1 cellular context compared by ENCODE assay signal in the genomic region with DNA sequence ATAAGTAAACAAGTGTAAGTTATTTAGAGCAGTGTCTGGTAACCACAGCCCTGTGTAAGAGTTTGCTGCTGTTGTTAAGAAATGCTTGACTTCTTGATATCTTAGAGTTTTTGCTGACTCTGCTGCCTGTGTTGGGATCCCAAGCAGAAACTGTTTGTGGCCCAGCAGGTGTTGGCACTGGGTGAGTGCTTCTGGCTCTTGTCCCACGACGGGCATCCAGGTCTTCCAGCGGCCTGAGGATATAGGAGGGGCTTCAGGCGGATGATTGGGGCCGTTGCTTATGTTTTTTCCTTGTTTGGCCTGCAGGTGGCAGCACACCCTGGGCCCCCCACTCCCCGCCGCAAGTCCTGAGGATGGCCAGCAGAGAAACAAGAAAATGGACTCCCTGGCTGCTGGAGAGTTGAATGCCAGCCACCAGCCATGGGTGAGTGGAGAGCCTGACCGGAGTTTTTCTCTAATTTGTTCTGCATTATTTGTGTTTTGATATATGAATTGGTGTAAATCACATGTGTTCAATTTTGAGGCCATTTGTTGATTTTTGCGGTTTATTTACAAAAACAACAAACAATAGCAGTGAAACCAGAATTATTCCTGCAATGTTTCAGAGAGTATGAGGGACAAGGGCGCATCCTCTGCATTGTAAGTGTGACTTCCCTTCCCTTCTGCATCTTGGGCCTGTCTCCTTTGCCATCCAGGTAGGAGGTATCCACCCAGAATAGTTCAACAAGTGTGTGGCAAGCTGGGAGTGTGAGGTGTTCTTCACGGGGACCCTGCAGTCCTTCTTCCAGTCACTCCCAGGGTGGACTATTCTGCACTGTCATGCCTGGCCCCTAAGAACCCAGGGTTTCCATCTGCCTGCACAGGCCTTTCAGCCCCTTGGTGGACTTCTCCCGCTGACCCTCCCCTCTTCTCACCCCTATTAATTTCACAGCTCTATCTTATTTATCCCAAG.
A peak's percentile ranks its signal among the peaks of the same experiment; 100 is the strongest.
TF ChIP-seq lines count a peak whose summit lies in the region.

No MANE protein-coding gene starts in this region.

TF ChIP-seq in HepG2, 621 proteins besides CTCF, POLR2A, EP300 and RAD21 (continued from another document):
- TF ChIP-seq, protein P1, sequence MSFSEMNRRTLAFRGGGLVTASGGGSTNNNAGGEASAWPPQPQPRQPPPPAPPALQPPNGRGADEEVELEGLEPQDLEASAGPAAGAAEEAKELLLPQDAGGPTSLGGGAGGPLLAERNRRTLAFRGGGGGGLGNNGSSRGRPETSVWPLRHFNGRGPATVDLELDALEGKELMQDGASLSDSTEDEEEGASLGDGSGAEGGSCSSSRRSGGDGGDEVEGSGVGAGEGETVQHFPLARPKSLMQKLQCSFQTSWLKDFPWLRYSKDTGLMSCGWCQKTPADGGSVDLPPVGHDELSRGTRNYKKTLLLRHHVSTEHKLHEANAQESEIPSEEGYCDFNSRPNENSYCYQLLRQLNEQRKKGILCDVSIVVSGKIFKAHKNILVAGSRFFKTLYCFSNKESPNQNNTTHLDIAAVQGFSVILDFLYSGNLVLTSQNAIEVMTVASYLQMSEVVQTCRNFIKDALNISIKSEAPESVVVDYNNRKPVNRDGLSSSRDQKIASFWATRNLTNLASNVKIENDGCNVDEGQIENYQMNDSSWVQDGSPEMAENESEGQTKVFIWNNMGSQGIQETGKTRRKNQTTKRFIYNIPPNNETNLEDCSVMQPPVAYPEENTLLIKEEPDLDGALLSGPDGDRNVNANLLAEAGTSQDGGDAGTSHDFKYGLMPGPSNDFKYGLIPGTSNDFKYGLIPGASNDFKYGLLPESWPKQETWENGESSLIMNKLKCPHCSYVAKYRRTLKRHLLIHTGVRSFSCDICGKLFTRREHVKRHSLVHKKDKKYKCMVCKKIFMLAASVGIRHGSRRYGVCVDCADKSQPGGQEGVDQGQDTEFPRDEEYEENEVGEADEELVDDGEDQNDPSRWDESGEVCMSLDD (CRISPR knock-in tag; IDR thresholded peaks at IDR 0.05; ENCODE audit: borderline replicate concordance) = 0 out of 2 replicates have a peak, but pooled peaks have one; percentile 43
- TF ChIP-seq REPIN1 (CRISPR knock-in tag; IDR thresholded peaks at IDR 0.05; ENCODE audit: borderline replicate concordance, low read depth) (peak; percentile 44; the same call in 1 of the 2 replicates), MAFF (IDR thresholded peaks at IDR 0.05; ENCODE audit: low read depth, low read length) (peak; percentile 74), PRDM15 (CRISPR knock-in tag; IDR thresholded peaks at IDR 0.05) (peak; percentile 60; the same call in 1 of the 2 replicates), STAG1 (CRISPR knock-in tag; IDR thresholded peaks at IDR 0.05) (peak; percentile 80), ZBTB42 (CRISPR knock-in tag; IDR thresholded peaks at IDR 0.05) (no peak), POGZ (CRISPR knock-in tag; IDR thresholded peaks at IDR 0.05) (0 out of 2 replicates have a peak, but pooled peaks have one; percentile 22), TCF12 (IDR thresholded peaks at IDR 0.05) (no peak), TCF12 (CRISPR knock-in tag; IDR thresholded peaks at IDR 0.05) (no peak), FOXA3 (CRISPR knock-in tag; IDR thresholded peaks at IDR 0.05) (0 out of 2 replicates have a peak, but pooled peaks have one; percentile 11), ZNF205 (CRISPR knock-in tag; IDR thresholded peaks at IDR 0.05) (no peak), ZNF337 (CRISPR knock-in tag; IDR thresholded peaks at IDR 0.05; ENCODE audit: borderline replicate concordance, low read depth) (no peak), HOXA3 (CRISPR knock-in tag; IDR thresholded peaks at IDR 0.05) (peak; percentile 46; the same call in 1 of the 2 replicates), ZNF740 (CRISPR knock-in tag; IDR thresholded peaks at IDR 0.05) (peak; percentile 79)
- TF ChIP-seq, protein P2, sequence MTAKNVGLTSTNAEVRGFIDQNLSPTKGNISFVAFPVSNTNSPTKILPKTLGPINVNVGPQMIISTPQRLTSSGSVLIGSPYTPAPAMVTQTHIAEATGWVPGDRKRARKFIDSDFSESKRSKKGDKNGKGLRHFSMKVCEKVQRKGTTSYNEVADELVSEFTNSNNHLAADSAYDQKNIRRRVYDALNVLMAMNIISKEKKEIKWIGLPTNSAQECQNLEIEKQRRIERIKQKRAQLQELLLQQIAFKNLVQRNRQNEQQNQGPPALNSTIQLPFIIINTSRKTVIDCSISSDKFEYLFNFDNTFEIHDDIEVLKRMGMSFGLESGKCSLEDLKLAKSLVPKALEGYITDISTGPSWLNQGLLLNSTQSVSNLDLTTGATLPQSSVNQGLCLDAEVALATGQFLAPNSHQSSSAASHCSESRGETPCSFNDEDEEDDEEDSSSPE (CRISPR knock-in tag; IDR thresholded peaks at IDR 0.05) = 0 out of 2 replicates have a peak, but pooled peaks have one; percentile 27
- TF ChIP-seq, protein P3, sequence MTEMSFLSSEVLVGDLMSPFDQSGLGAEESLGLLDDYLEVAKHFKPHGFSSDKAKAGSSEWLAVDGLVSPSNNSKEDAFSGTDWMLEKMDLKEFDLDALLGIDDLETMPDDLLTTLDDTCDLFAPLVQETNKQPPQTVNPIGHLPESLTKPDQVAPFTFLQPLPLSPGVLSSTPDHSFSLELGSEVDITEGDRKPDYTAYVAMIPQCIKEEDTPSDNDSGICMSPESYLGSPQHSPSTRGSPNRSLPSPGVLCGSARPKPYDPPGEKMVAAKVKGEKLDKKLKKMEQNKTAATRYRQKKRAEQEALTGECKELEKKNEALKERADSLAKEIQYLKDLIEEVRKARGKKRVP (CRISPR knock-in tag; IDR thresholded peaks at IDR 0.05) = no peak
- TF ChIP-seq, protein P4, sequence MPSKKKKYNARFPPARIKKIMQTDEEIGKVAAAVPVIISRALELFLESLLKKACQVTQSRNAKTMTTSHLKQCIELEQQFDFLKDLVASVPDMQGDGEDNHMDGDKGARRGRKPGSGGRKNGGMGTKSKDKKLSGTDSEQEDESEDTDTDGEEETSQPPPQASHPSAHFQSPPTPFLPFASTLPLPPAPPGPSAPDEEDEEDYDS (CRISPR knock-in tag; IDR thresholded peaks at IDR 0.05) = 0 out of 2 replicates have a peak, but pooled peaks have one; percentile 13
